In the genomic region with DNA sequence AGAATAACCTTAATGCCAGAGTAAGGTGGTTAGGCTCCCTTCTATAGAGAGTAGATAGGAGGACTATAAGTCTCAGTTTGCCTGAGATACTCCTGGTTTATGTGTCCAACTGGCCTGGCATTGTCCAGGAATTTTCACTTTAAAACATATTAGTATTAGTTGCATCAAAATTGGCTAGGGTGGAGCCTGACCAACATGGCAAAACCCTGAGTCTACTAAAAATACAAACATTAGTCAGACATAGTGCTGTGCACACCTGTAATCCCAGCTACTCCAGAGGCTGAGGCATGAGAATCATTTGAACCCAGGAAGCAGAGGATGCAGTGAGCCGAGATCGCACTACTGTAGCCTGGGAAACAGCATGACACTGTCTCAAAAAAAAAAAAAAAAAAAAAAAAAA, we compare ENCODE assay signal across 30 cellular contexts.
"Had no signal": no experiment of that assay in that cellular context is flagged by ENCODE, and none has a peak within 500 bp of the region (broad histone marks: within the 10 kb centered on the region; RNA-seq: fewer than 3 reads in every experiment).

No MANE protein-coding gene starts in this region.

- H3K9me3 ChIP-seq: colonic mucosa, esophagus squamous epithelium had no signal

- H3K36me3 ChIP-seq: brain microvascular endothelial cell, cardiac muscle cell, colonic mucosa had no signal

- H3K27ac Mint-ChIP-seq: activated CD4-positive, alpha-beta T cell treated with anti-CD3 and anti-CD28 coated beads for 36 hours; activated CD8-positive, alpha-beta T cell treated with anti-CD3 and anti-CD28 coated beads for 36 hours; activated naive CD8-positive, alpha-beta T cell; activated T-helper 17 cell treated with anti-CD3 and anti-CD28 coated beads, Interleukin-2, amount 50 U/mL, for 72 hours; dendritic cell treated with granulocyte-macrophage colony-stimulating factor and Interleukin-4, amounts not matched to agents 40 ng/mL and 50 ng/mL, for 4 days; endodermal cell had no signal

- ATAC-seq: activated CD4-positive, alpha-beta T cell treated with anti-CD3 and anti-CD28 coated beads for 36 hours; activated CD8-positive, alpha-beta T cell treated with anti-CD3 and anti-CD28 coated beads for 36 hours; activated T-cell treated with anti-CD3 and anti-CD28 coated beads, Interleukin-2, amount 50 U/mL, for 4 hours; activated T-helper 17 cell treated with anti-CD3 and anti-CD28 coated beads, Interleukin-2, amount 50 U/mL, for 72 hours had no signal

- FAIRE-seq: astrocyte, frontal cortex had no signal

- H3K4me3 ChIP-seq: cardiac muscle cell, colonic mucosa, dorsolateral prefrontal cortex, esophagus squamous epithelium had no signal

- H3K9me3 Mint-ChIP-seq: activated CD8-positive, alpha-beta T cell treated with anti-CD3 and anti-CD28 coated beads for 36 hours; activated T-cell treated with anti-CD3 and anti-CD28 coated beads, Interleukin-2, amount 50 U/mL, for 4 hours; activated T-helper 17 cell treated with anti-CD3 and anti-CD28 coated beads, Interleukin-2, amount 50 U/mL, for 72 hours; dendritic cell treated with granulocyte-macrophage colony-stimulating factor and Interleukin-4, amounts not matched to agents 40 ng/mL and 50 ng/mL, for 4 days; endodermal cell had no signal

- H3K27me3 Mint-ChIP-seq: activated CD4-positive, alpha-beta T cell treated with anti-CD3 and anti-CD28 coated beads for 36 hours; activated CD8-positive, alpha-beta T cell treated with anti-CD3 and anti-CD28 coated beads for 36 hours; activated naive CD8-positive, alpha-beta T cell; activated T-helper 17 cell treated with anti-CD3 and anti-CD28 coated beads, Interleukin-2, amount 50 U/mL, for 72 hours; dendritic cell treated with granulocyte-macrophage colony-stimulating factor and Interleukin-4, amounts not matched to agents 40 ng/mL and 50 ng/mL, for 4 days had no signal

- DNase-seq: activated CD4-positive, alpha-beta T cell treated with anti-CD3 and anti-CD28 coated beads for 36 hours; activated CD4-positive, alpha-beta T cell treated with anti-CD3 and anti-CD28 coated beads, Interleukin-2, amount 50 U/mL, for 1 hour; activated CD4-positive, alpha-beta T cell treated with anti-CD3 and anti-CD28 coated beads, Interleukin-2, amount 50 U/mL, for 48 hours; activated CD4-positive, CD25-positive, alpha-beta regulatory T cell; activated CD4-positive, CD25-positive, alpha-beta regulatory T cell treated with anti-CD3 and anti-CD28 coated beads, Interleukin-2, amount 50 U/mL, for 72 hours; activated CD8-positive, alpha-beta memory T cell treated with anti-CD3 and anti-CD28 coated beads for 24 hours; activated CD8-positive, alpha-beta T cell treated with anti-CD3 and anti-CD28 coated beads for 36 hours; activated effector memory CD4-positive, alpha-beta T cell treated with Interleukin-2 at 50 U/mL for 16 hours; activated gamma-delta T cell treated with Interleukin-2 at 50 U/mL for 16 hours; activated naive CD4-positive, alpha-beta T cell treated with anti-CD3 and anti-CD28 coated beads, Interleukin-2, amount 50 U/mL, for 16 hours; activated naive CD4-positive, alpha-beta T cell treated with Interleukin-2 at 50 U/mL for 16 hours; activated T-cell treated with anti-CD3 and anti-CD28 coated beads, Interleukin-2, amount 50 U/mL, for 4 hours; amniotic stem cell; anterior cingulate cortex; brain microvascular endothelial cell; central memory CD4-positive, alpha-beta T cell; cerebellar nuclear complex; colonic mucosa; dorsolateral prefrontal cortex; effector memory CD4-positive, alpha-beta T cell; endodermal cell; esophagus squamous epithelium; head of caudate nucleus; T-helper 2 cell had no signal

- H3K27me3 ChIP-seq: brain microvascular endothelial cell, cardiac muscle cell, colonic mucosa, dorsolateral prefrontal cortex, esophagus squamous epithelium had no signal

- H3K4me3 Mint-ChIP-seq: activated CD4-positive, alpha-beta T cell treated with anti-CD3 and anti-CD28 coated beads for 36 hours; activated CD8-positive, alpha-beta T cell treated with anti-CD3 and anti-CD28 coated beads for 36 hours; activated naive CD8-positive, alpha-beta T cell; activated T-cell treated with anti-CD3 and anti-CD28 coated beads, Interleukin-2, amount 50 U/mL, for 4 hours; activated T-helper 17 cell treated with anti-CD3 and anti-CD28 coated beads, Interleukin-2, amount 50 U/mL, for 72 hours; dendritic cell treated with granulocyte-macrophage colony-stimulating factor and Interleukin-4, amounts not matched to agents 40 ng/mL and 50 ng/mL, for 4 days; endodermal cell had no signal

- H3K4me1 Mint-ChIP-seq: activated CD4-positive, alpha-beta T cell treated with anti-CD3 and anti-CD28 coated beads for 36 hours; endodermal cell had no signal

- H3K27ac ChIP-seq: brain microvascular endothelial cell, cardiac muscle cell, colonic mucosa, dorsolateral prefrontal cortex, esophagus squamous epithelium had no signal

- H3K4me1 ChIP-seq: colonic mucosa, esophagus squamous epithelium had no signal
